ENCODE assay signal across 15 cellular contexts in the genomic region with DNA sequence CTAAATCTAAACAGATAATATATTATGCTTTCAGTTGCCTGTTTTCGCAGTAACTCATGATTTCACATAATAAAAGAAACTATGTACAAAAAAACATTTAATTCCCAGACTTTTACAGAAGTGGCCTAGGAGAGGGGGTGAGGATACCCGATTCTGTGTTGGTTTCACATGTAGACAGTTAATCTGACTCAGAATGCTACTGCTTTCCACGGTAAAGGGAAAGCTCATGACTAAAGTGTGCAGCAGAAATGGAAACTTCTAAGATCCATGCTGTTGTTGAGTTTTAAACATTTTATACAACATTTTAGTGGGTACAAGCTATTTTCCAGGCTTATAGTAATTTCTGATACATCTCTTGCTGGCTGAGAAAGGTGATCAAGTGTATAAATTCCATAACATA.
A peak's percentile ranks its signal among the peaks of the same experiment; 100 is the strongest.
DNase-seq lines count a peak whose midpoint lies in the region; ATAC-seq and TF ChIP-seq lines count a peak whose summit lies in the region.
"Had no signal": no experiment of that assay in that cellular context is flagged by ENCODE, and none has a peak within 500 bp of the region (broad histone marks: within the 10 kb centered on the region; RNA-seq: fewer than 3 reads in every experiment).

No MANE protein-coding gene starts in this region.

- no peak for TF ChIP-seq CTCF in Loucy (conservative IDR thresholded peaks at IDR 0.05; ENCODE audit: low read length)

- no peaks in the 10 kb centered on the region for H3K79me2 ChIP-seq in Loucy (ENCODE audit: insufficient read depth, low read length)

- H4K20me1 ChIP-seq in Loucy (ENCODE audit: insufficient read depth, low read length, poor library complexity, severe bottlenecking), result no peaks in the 10 kb centered on the region

- peak overlapping the region; percentile 30 for H3K4me2 ChIP-seq in Loucy (ENCODE audit: low read depth, low read length, poor library complexity, severe bottlenecking)

- no peak for DNase-seq in retina
- no peak for DNase-seq in NCI-H1105 treated with DMSO at 0.1 percent for 48 hours (lab: John Stamatoyannopoulos, UW)
- DNase-seq in DMS79 treated with DMSO at 0.1 percent for 48 hours (lab: John Stamatoyannopoulos, UW), result no peak
- DNase-seq in DMS 273 treated with DMSO at 0.1 percent for 48 hours (lab: John Stamatoyannopoulos, UW), result no peak
- DNase-seq: AML-193, caudate nucleus, NCI-H146, NCI-H748 treated with DMSO at 0.1 percent for 48 hours, SHP77 treated with DMSO at 0.1 percent for 48 hours, sigmoid colon had no signal

- no peaks in the 10 kb centered on the region for H3K9me2 ChIP-seq in Loucy (replicated peaks; ENCODE audit: low read depth, low read length)

- H3F3A ChIP-seq in Loucy (ENCODE audit: low read depth), result no peaks in the 10 kb centered on the region

- H3K4me3 ChIP-seq in Loucy (ENCODE audit: low read length, poor library complexity, severe bottlenecking), result no peak overlapping the region
- H3K4me3 ChIP-seq: sigmoid colon had no signal

- H3K27me3 ChIP-seq in Loucy (ENCODE audit: insufficient read depth, low read length, poor library complexity, severe bottlenecking), result no peaks in the 10 kb centered on the region
- H3K27me3 ChIP-seq: sigmoid colon had no signal

- peaks cover 5% of the 10 kb centered on the region for H3K4me1 ChIP-seq in Loucy (ENCODE audit: insufficient read depth, low read length, poor library complexity, severe bottlenecking)

- H3K36me3 ChIP-seq in Loucy (ENCODE audit: insufficient read depth, low read length), result no peaks in the 10 kb centered on the region
- H3K36me3 ChIP-seq: sigmoid colon had no signal

- no peak overlapping the region for H3K9ac ChIP-seq in Loucy (ENCODE audit: low read depth, low read length, poor library complexity, severe bottlenecking)

- ATAC-seq in GM18517 (IDR thresholded peaks at IDR 0.05; ENCODE audit: unreplicated experiment) (peak; percentile 45), GM21423 (IDR thresholded peaks at IDR 0.05; ENCODE audit: unreplicated experiment) (peak; percentile 33), HG03066 (IDR thresholded peaks at IDR 0.05; ENCODE audit: low read depth, unreplicated experiment) (peak; percentile 42)
- ATAC-seq: activated naive CD4-positive, alpha-beta T cell treated with anti-CD3 and anti-CD28 coated beads, Interleukin-2, amount 50 U/mL, for 72 hours had no signal

- H3K9me3 ChIP-seq in Loucy (ENCODE audit: insufficient read depth, low read depth, low read length), result no peaks in the 10 kb centered on the region
- H3K9me3 ChIP-seq: sigmoid colon had no signal

- no peak overlapping the region for H2AFZ ChIP-seq in Loucy (ENCODE audit: low read length)
